ENCODE assay signal across 19 cellular contexts in the genomic region with DNA sequence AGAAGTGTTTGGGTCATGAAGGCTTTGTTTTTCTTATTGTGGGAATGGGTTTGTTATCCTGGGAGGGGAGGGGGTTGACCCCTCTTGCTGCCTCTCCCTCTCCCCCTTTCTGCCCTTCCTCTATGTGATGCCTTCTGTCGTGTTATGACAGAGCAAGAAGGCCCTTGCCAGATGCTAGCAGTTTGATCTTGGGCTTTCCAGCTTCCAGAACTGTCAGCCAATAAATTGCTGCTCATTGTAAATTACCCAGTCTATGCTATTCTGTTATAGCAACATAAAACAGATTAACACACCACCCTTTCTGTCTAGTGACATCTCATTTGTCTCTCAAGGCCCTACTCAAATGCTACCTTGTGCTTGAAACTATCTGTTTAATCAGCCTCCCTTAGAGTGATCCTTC. TPM values are rescaled to one million over a fixed set of nuclear protein-coding genes. Genes with fewer than 3 reads are reported as not detected.
A peak's percentile ranks its signal among the peaks of the same experiment; 100 is the strongest.
DNase-seq lines count a peak whose midpoint lies in the region; ATAC-seq, FAIRE-seq and TF ChIP-seq lines count a peak whose summit lies in the region.
"Had no signal": no experiment of that assay in that cellular context is flagged by ENCODE, and none has a peak within 500 bp of the region (broad histone marks: within the 10 kb centered on the region; RNA-seq: fewer than 3 reads in every experiment).

No MANE protein-coding gene starts in this region.

- H3K4me1 Mint-ChIP-seq in HFFc6 (ENCODE audit: low read depth) = peaks cover 70% of the 10 kb centered on the region
- no peaks in the 10 kb centered on the region for H3K4me1 Mint-ChIP-seq in Caco-2 (ENCODE audit: low read depth, unreplicated experiment)
- H3K4me1 Mint-ChIP-seq: CD4-positive, CD25-positive, alpha-beta regulatory T cell had no signal

- H3K27me3 ChIP-seq in RWPE2 (ENCODE audit: insufficient read depth, poor library complexity, severe bottlenecking) (no peaks in the 10 kb centered on the region), keratinocyte (ENCODE audit: control insufficient read depth, extremely low read depth, insufficient read depth, low read length) (no peaks in the 10 kb centered on the region), smooth muscle cell (ENCODE audit: low read depth) (no peaks in the 10 kb centered on the region), Caco-2 (replicated peaks; ENCODE audit: control insufficient read depth, insufficient read depth, low read length) (no peaks in the 10 kb centered on the region)
- H3K27me3 ChIP-seq: dorsolateral prefrontal cortex, upper lobe of right lung had no signal

- H3K9me1 ChIP-seq in keratinocyte (ENCODE audit: control insufficient read depth, extremely low read depth, insufficient read depth, low read length) = peaks cover 3% of the 10 kb centered on the region

- H3K9ac ChIP-seq in keratinocyte (ENCODE audit: control insufficient read depth, extremely low read depth, insufficient read depth, low read length) = no peak overlapping the region
- peak overlapping the region; percentile 1 for H3K9ac ChIP-seq in smooth muscle cell (ENCODE audit: low read depth)

- no peak for FAIRE-seq in keratinocyte (lab: Jason Lieb, UNC)
- FAIRE-seq: endothelial cell of umbilical vein, GM12891 had no signal

- 31% methylated on average over 1 of the region's 1 CpG for WGBS in smooth muscle cell (ENCODE audit: low lambda C conversion rate)

- H3K4me3 ChIP-seq in RWPE2 (ENCODE audit: severe bottlenecking) (no peak overlapping the region), keratinocyte (ENCODE audit: control insufficient read depth in 2 of 3, extremely low read depth in 1 of 3, insufficient read depth in 2 of 3, low read depth in 1 of 3, low read length in 3 of 3) (no peak overlapping the region), smooth muscle cell (no peak overlapping the region), Caco-2 (ENCODE audit: low read depth, low read length) (no peak overlapping the region)
- H3K4me3 ChIP-seq: dorsolateral prefrontal cortex, upper lobe of right lung had no signal

- no TSS peak for BruUV-seq in Caco-2 (replicated peaks; lab: Mats Ljungman, UMichigan)

- DNase-seq in HFFc6 = no peak
- no peak for DNase-seq in RWPE2 (ENCODE audit: low spot score)
- DNase-seq in keratinocyte (ENCODE audit: low read depth, low spot score) = no peak
- DNase-seq in smooth muscle cell (lab: John Stamatoyannopoulos, UW; ENCODE audit: unreplicated experiment) = no peak
- DNase-seq in NAMALWA (ENCODE audit: low spot score) = no peak
- DNase-seq in activated T-cell treated with anti-CD3 and anti-CD28 coated beads for 4 hours = no peak
- no peak for DNase-seq in Caco-2
- DNase-seq: activated CD4-positive, alpha-beta T cell treated with anti-CD3 and anti-CD28 coated beads for 48 hours; activated gamma-delta T cell; activated T-cell treated with anti-CD3 and anti-CD28 coated beads, Interleukin-2, amount 50 U/mL, for 24 hours; CD4-positive, CD25-positive, alpha-beta regulatory T cell; dorsolateral prefrontal cortex; OCI-M1; stimulated activated CD4-positive, alpha-beta T cell treated with anti-CD3 and anti-CD28 coated beads, Interleukin-2, amount 100 ng/mL, for 24 hours; upper lobe of right lung had no signal

- H2AFZ ChIP-seq in keratinocyte (ENCODE audit: control insufficient read depth, low read length) (no peak overlapping the region), smooth muscle cell (ENCODE audit: low read depth) (no peak overlapping the region)

- H4K20me1 ChIP-seq in keratinocyte (ENCODE audit: control insufficient read depth, extremely low read depth, insufficient read depth, low read length) (no peaks in the 10 kb centered on the region), smooth muscle cell (ENCODE audit: low read depth) (no peaks in the 10 kb centered on the region)

- dilution Hi-C loops in keratinocyte (cut with MboI; ENCODE audit: extremely low pct_ligation_motif_present, low sequenced_read_pairs) = no loop called here

- ATAC-seq in RWPE2 (ENCODE audit: low read depth) = no peak

- peaks cover 15% of the 10 kb centered on the region for H3F3A ChIP-seq in smooth muscle cell (ENCODE audit: low read depth)

- CTCF ChIA-PET in Caco-2 (lab: Charles Lee) = no interaction called here

- TF ChIP-seq CTCF in HFFc6 (IDR thresholded peaks at IDR 0.05) = no peak
- no peak for TF ChIP-seq CTCF in RWPE2 (IDR thresholded peaks at IDR 0.05; ENCODE audit: poor library complexity, severe bottlenecking)
- TF ChIP-seq CTCF in keratinocyte (optimal IDR thresholded peaks at IDR 0.05 in 1 of 3, IDR thresholded peaks at IDR 0.05 in 1 of 3, conservative IDR thresholded peaks at IDR 0.05 in 1 of 3; ENCODE audit: extremely low read depth in 1 of 3, insufficient read depth in 2 of 3, low read length in 3 of 3) = no peak
- TF ChIP-seq CTCF in smooth muscle cell (IDR thresholded peaks at IDR 0.05; ENCODE audit: borderline replicate concordance, insufficient read depth, poor library complexity, severe bottlenecking) = no peak
- TF ChIP-seq CTCF in Caco-2 (IDR thresholded peaks at IDR 0.05; ENCODE audit: insufficient read depth in 1 of 2, low read depth in 1 of 2, low read length in 1 of 2, severe bottlenecking in 1 of 2, unreplicated experiment in 1 of 2) = no peak

- peak overlapping the region; percentile 37 for H3K27ac ChIP-seq in RWPE2 (ENCODE audit: poor library complexity, severe bottlenecking)
- peak overlapping the region; percentile 79 for H3K27ac ChIP-seq in keratinocyte (ENCODE audit: control insufficient read depth, insufficient read depth, low read length)
- H3K27ac ChIP-seq in smooth muscle cell (ENCODE audit: low read depth) = peak overlapping the region; percentile 95
- H3K27ac ChIP-seq: dorsolateral prefrontal cortex, upper lobe of right lung, VCaP had no signal

- no peaks in the 10 kb centered on the region for H3K9me3 ChIP-seq in RWPE2 (ENCODE audit: severe bottlenecking)
- no peaks in the 10 kb centered on the region for H3K9me3 ChIP-seq in keratinocyte (ENCODE audit: control insufficient read depth, low read depth, low read length)
- no peaks in the 10 kb centered on the region for H3K9me3 ChIP-seq in smooth muscle cell (replicated peaks; ENCODE audit: low read depth)
- H3K9me3 ChIP-seq in Caco-2 = no peaks in the 10 kb centered on the region
- H3K9me3 ChIP-seq: upper lobe of right lung had no signal

- H3K9me3 Mint-ChIP-seq in HFFc6 = no peaks in the 10 kb centered on the region
- H3K9me3 Mint-ChIP-seq in Caco-2 (ENCODE audit: unreplicated experiment) = no peaks in the 10 kb centered on the region
- H3K9me3 Mint-ChIP-seq: activated T-cell treated with anti-CD3 and anti-CD28 coated beads, Interleukin-2, amount 50 U/mL, for 24 hours; CD4-positive, CD25-positive, alpha-beta regulatory T cell; T-helper 2 cell treated with Interferon-gamma antibody and Interleukin-4, amounts not matched to agents 5 μg/mL and 100 μg/mL, for 36 hours had no signal

- H3K36me3 Mint-ChIP-seq in HFFc6 (ENCODE audit: low read depth) = no peaks in the 10 kb centered on the region
- no peaks in the 10 kb centered on the region for H3K36me3 Mint-ChIP-seq in Caco-2 (ENCODE audit: insufficient read depth, unreplicated experiment)
- H3K36me3 Mint-ChIP-seq: CD4-positive, CD25-positive, alpha-beta regulatory T cell had no signal

- H3K4me3 Mint-ChIP-seq in HFFc6 (peak overlapping the region; percentile 49; the same call in 1 of the 2 replicates), Caco-2 (ENCODE audit: unreplicated experiment) (no peak overlapping the region)
- H3K4me3 Mint-ChIP-seq: activated T-cell treated with anti-CD3 and anti-CD28 coated beads, Interleukin-2, amount 50 U/mL, for 24 hours; CD4-positive, CD25-positive, alpha-beta regulatory T cell; T-helper 2 cell treated with Interferon-gamma antibody and Interleukin-4, amounts not matched to agents 5 μg/mL and 100 μg/mL, for 36 hours had no signal

- intact Hi-C loops in Caco-2 (cut with micrococcal nuclease; ENCODE audit: unreplicated experiment) = no loop called here

- no peaks in the 10 kb centered on the region for H3K79me2 ChIP-seq in keratinocyte (ENCODE audit: control insufficient read depth, insufficient read depth, low read length)
- no peaks in the 10 kb centered on the region for H3K79me2 ChIP-seq in smooth muscle cell (ENCODE audit: low read depth)

- H3K4me2 ChIP-seq in keratinocyte (ENCODE audit: control insufficient read depth, extremely low read depth, insufficient read depth, low read depth, low read length) (no peak overlapping the region), smooth muscle cell (peak overlapping the region; percentile 65)

- H3K27ac Mint-ChIP-seq in HFFc6 (peak overlapping the region; percentile 92), Caco-2 (ENCODE audit: unreplicated experiment) (no peak overlapping the region)
- H3K27ac Mint-ChIP-seq: activated T-cell treated with anti-CD3 and anti-CD28 coated beads, Interleukin-2, amount 50 U/mL, for 24 hours; CD4-positive, CD25-positive, alpha-beta regulatory T cell; T-helper 2 cell treated with Interferon-gamma antibody and Interleukin-4, amounts not matched to agents 5 μg/mL and 100 μg/mL, for 36 hours had no signal

- H3K36me3 ChIP-seq in RWPE2 (ENCODE audit: low read depth) (no peaks in the 10 kb centered on the region), keratinocyte (ENCODE audit: control insufficient read depth in 2 of 2, extremely low read depth in 1 of 2, insufficient read depth in 2 of 2, low read length in 2 of 2) (no peaks in the 10 kb centered on the region), smooth muscle cell (ENCODE audit: low read depth) (no peaks in the 10 kb centered on the region), Caco-2 (ENCODE audit: control insufficient read depth, insufficient read depth, low read length) (no peaks in the 10 kb centered on the region)
- H3K36me3 ChIP-seq: upper lobe of right lung had no signal

- H3K27me3 Mint-ChIP-seq in HFFc6 (ENCODE audit: insufficient read depth) (peaks cover 16% of the 10 kb centered on the region; the same call in 1 of the 2 replicates), Caco-2 (ENCODE audit: insufficient read depth, unreplicated experiment) (peaks cover 6% of the 10 kb centered on the region)

- POLR2A ChIA-PET in Caco-2 (lab: Charles Lee) = no interaction called here

- H3K4me1 ChIP-seq in RWPE2 (ENCODE audit: insufficient read depth, poor library complexity, severe bottlenecking) (peaks cover 8% of the 10 kb centered on the region), keratinocyte (ENCODE audit: control insufficient read depth, extremely low read depth, insufficient read depth, low read length) (peaks cover 34% of the 10 kb centered on the region), smooth muscle cell (ENCODE audit: low read depth) (peaks cover 11% of the 10 kb centered on the region), Caco-2 (no peaks in the 10 kb centered on the region)

RNA-seq across cellular contexts. Expression of gene MAP3K4, which starts 16.5 kb away (rescaled TPM):
- 10 to 100 TPM; 16.8 to 26.2 (median 22.3) TPM for total RNA-seq in HFFc6 (2021; fragmentation: NEBNext Ultra II Directional; extraction: Animal tissue kit (Norgen Biotek cat#: 25700))
- polyA plus RNA-seq in keratinocyte = 9.0 to 12.8 TPM (median 11.8 TPM) in 3 replicates
- polyA plus RNA-seq in keratinocyte (2011; ENCODE audit: low read depth) = 16.1 TPM
- 6.2 and 8.5 TPM in 2 replicates for polyA plus RNA-seq in keratinocyte (2011; cell fraction: cytosol; rRNA removed)
- 22.1 and 25.2 TPM in 2 replicates for polyA plus RNA-seq in keratinocyte (2011; cell fraction: nucleus; rRNA removed)
- polyA plus RNA-seq in keratinocyte (2012; ENCODE audit: low replicate concordance) = 12.7 and 14.7 TPM in 2 replicates
- polyA minus RNA-seq in keratinocyte = 8.5 to 23.7 TPM (median 14.8 TPM) in 3 replicates
- 13.8 TPM for polyA minus RNA-seq in keratinocyte (2011; cell fraction: cytosol; rRNA and poly(A)+ RNA removed)
- polyA minus RNA-seq in keratinocyte (2011; cell fraction: nucleus; rRNA and poly(A)+ RNA removed) = 18.1 and 35.6 TPM in 2 replicates
- total RNA-seq in smooth muscle cell = 26.8 and 29.5 TPM in 2 replicates
- 14.3 and 17.2 TPM in 2 replicates for polyA plus RNA-seq in smooth muscle cell
- total RNA-seq in Caco-2 (2022) = 32.8 and 34.3 TPM in 2 replicates

Comparison
In these comparisons a context has a peak if more than half of its experiments do, and no peak if none do; other contexts are left out.
1. H3K27ac ChIP-seq: peak in every context shown above with its lines; median percentile 95 in smooth muscle cell; 79 in keratinocyte; 37 in RWPE2.